In the genomic region with DNA sequence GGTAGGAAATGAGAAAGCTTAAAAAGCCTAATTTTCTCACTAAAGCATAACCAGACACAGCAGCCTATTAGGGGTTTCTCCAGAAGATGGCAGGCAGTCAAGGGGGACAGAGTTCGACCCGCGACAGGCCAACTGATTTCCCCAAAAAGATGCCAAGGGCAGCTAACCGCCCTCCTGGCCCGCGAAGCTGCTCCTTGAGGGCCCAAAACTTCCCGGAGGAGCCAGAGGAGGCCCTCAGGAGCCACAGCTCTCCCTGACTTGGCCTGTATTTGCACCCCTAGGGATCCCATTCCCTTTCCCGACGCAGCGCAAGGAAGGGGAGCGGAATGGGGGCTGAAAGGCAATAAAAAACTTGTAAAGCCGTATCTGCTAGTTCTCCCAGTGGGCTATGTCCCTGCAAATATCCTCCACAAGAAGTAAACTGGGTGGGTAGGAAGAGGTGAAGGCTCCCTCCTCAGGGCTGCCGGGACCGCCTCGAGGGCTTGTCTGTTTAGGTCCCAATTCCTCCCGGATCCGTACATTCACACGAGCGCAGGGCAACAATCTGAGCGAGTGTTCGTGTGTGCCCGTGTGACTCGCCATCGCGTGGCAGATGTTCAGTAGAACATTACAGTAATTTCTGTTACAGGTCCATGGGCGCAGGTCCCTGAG, we compare ENCODE assay signal across 1 cellular context.
TF ChIP-seq lines count a peak whose summit lies in the region.

No MANE protein-coding gene starts in this region.

TF ChIP-seq in HepG2, 621 proteins besides CTCF, POLR2A, EP300 and RAD21 (continued from another document):
- 0 out of 2 replicates have a peak, but pooled peaks have one; percentile 44 for TF ChIP-seq ZBTB4 (CRISPR knock-in tag; IDR thresholded peaks at IDR 0.05; ENCODE audit: borderline replicate concordance)
- TF ChIP-seq RFX5 (IDR thresholded peaks at IDR 0.05; ENCODE audit: low read depth, low read length): no peak
- TF ChIP-seq SATB2 (CRISPR knock-in tag; IDR thresholded peaks at IDR 0.05): no peak; the same call in 1 of the 2 replicates
- no peak for TF ChIP-seq MTA3 (CRISPR knock-in tag; IDR thresholded peaks at IDR 0.05)
- no peak for TF ChIP-seq ZNF275 (CRISPR knock-in tag; IDR thresholded peaks at IDR 0.05; ENCODE audit: borderline replicate concordance)
- TF ChIP-seq MAFF (IDR thresholded peaks at IDR 0.05; ENCODE audit: low read depth, low read length): no peak
- TF ChIP-seq ZBTB38 (CRISPR knock-in tag; IDR thresholded peaks at IDR 0.05): peak; percentile 92
- TF ChIP-seq HINFP (CRISPR knock-in tag; IDR thresholded peaks at IDR 0.05; ENCODE audit: low read depth): no peak
- 0 out of 2 replicates have a peak, but pooled peaks have one; percentile 9 for TF ChIP-seq ZBTB21 (CRISPR knock-in tag; IDR thresholded peaks at IDR 0.05)
